ENCODE assay signal across 17 cellular contexts in the genomic region with DNA sequence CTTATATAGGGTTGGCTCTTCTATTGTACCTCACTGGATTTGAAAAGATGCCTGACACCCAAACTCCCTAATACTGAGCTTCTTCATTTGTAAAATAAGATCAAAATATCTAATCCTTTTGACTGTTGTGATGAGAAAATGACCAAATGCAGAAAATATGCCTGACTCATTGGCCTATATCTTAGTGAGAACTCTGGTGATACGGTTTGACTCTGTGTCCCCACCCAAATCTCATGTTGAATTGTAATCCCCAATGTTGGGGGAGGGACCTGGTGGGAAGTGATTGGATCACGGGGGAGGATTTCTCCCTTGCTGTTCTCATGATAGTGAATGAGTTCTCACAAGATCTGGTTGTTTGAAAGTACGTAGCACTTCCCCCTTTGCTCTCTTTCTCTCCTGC.
DNase-seq lines count a peak whose midpoint lies in the region; ATAC-seq and TF ChIP-seq lines count a peak whose summit lies in the region.
"Had no signal": no experiment of that assay in that cellular context is flagged by ENCODE, and none has a peak within 500 bp of the region (broad histone marks: within the 10 kb centered on the region; RNA-seq: fewer than 3 reads in every experiment).

No MANE protein-coding gene starts in this region.

- no peak overlapping the region for H3K4me2 ChIP-seq in smooth muscle cell

- 27% methylated on average over 3 of the region's 3 CpGs for WGBS in smooth muscle cell (ENCODE audit: low lambda C conversion rate)

- no peak overlapping the region for H3K9ac ChIP-seq in smooth muscle cell (ENCODE audit: low read depth)

- TF ChIP-seq CTCF in HFFc6 (IDR thresholded peaks at IDR 0.05) (no peak), VCaP (conservative IDR thresholded peaks at IDR 0.05) (no peak), fibroblast of pulmonary artery (IDR thresholded peaks at IDR 0.05; ENCODE audit: low read length, missing control alignments) (no peak), smooth muscle cell (IDR thresholded peaks at IDR 0.05; ENCODE audit: borderline replicate concordance, insufficient read depth, poor library complexity, severe bottlenecking) (no peak), endothelial cell (IDR thresholded peaks at IDR 0.05; ENCODE audit: unreplicated experiment) (no peak)

- H3F3A ChIP-seq in smooth muscle cell (ENCODE audit: low read depth), result no peaks in the 10 kb centered on the region

- H3K27me3 Mint-ChIP-seq in HFFc6 (ENCODE audit: insufficient read depth) (peaks cover 1% of the 10 kb centered on the region), endothelial cell (ENCODE audit: unreplicated experiment) (peaks cover 3% of the 10 kb centered on the region)
- H3K27me3 Mint-ChIP-seq: activated CD4-positive, alpha-beta memory T cell treated with anti-CD3 and anti-CD28 coated beads for 36 hours had no signal

- H3K36me3 Mint-ChIP-seq in HFFc6 (ENCODE audit: low read depth) (0 out of 2 replicates have a peak, but pooled peaks cover 5% of the 10 kb centered on the region), endothelial cell (ENCODE audit: low read depth, unreplicated experiment) (no peaks in the 10 kb centered on the region)
- H3K36me3 Mint-ChIP-seq: activated CD4-positive, alpha-beta memory T cell treated with anti-CD3 and anti-CD28 coated beads for 36 hours had no signal

- peaks cover 4% of the 10 kb centered on the region for H3K4me1 ChIP-seq in smooth muscle cell (ENCODE audit: low read depth)

- H3K36me3 ChIP-seq in smooth muscle cell (ENCODE audit: low read depth), result no peaks in the 10 kb centered on the region

- H3K27ac Mint-ChIP-seq in HFFc6 (peak overlapping the region; percentile 91), endothelial cell (ENCODE audit: unreplicated experiment) (no peak overlapping the region)
- H3K27ac Mint-ChIP-seq: activated CD4-positive, alpha-beta memory T cell treated with anti-CD3 and anti-CD28 coated beads for 36 hours; activated naive CD8-positive, alpha-beta T cell treated with anti-CD3 and anti-CD28 coated beads, Interleukin-2, amount 50 U/mL, for 24 hours; IgD-negative memory B cell had no signal

- H2AFZ ChIP-seq in smooth muscle cell (ENCODE audit: low read depth), result no peak overlapping the region

- H3K79me2 ChIP-seq in smooth muscle cell (ENCODE audit: low read depth), result no peaks in the 10 kb centered on the region

- H3K4me3 ChIP-seq in fibroblast of pulmonary artery (replicated peaks; ENCODE audit: low read depth, low read length), result no peak overlapping the region
- no peak overlapping the region for H3K4me3 ChIP-seq in smooth muscle cell

- H3K4me1 Mint-ChIP-seq in HFFc6 (ENCODE audit: low read depth) (peaks cover 46% of the 10 kb centered on the region), endothelial cell (ENCODE audit: unreplicated experiment) (peaks cover 30% of the 10 kb centered on the region)
- H3K4me1 Mint-ChIP-seq: activated naive CD8-positive, alpha-beta T cell treated with anti-CD3 and anti-CD28 coated beads, Interleukin-2, amount 50 U/mL, for 24 hours; IgD-negative memory B cell had no signal

- DNase-seq in HFFc6, result peak; percentile 61
- DNase-seq in fibroblast of pulmonary artery (ENCODE audit: low read depth), result peak; percentile 50
- DNase-seq in smooth muscle cell (lab: John Stamatoyannopoulos, UW; ENCODE audit: unreplicated experiment), result no peak
- DNase-seq in retina, result no peak
- no peak for DNase-seq in endothelial cell (ENCODE audit: low spot score)
- no peak for DNase-seq in activated CD4-positive, alpha-beta T cell treated with anti-CD3 and anti-CD28 coated beads, Interleukin-2, amount 50 U/mL, for 1 hour
- DNase-seq: activated CD4-positive, alpha-beta memory T cell treated with anti-CD3 and anti-CD28 coated beads for 36 hours; activated naive CD8-positive, alpha-beta T cell treated with anti-CD3 and anti-CD28 coated beads, Interleukin-2, amount 50 U/mL, for 24 hours; activated T-cell treated with anti-CD3 and anti-CD28 coated beads, Interleukin-2, amount 50 U/mL, for 48 hours; H9; kidney; NCI-H1048; NCI-H2081 treated with DMSO at 0.1 percent for 48 hours; nucleus accumbens had no signal

- no peak for ATAC-seq in HG02885 (IDR thresholded peaks at IDR 0.05; ENCODE audit: poor library complexity, unreplicated experiment)
- ATAC-seq: activated naive CD8-positive, alpha-beta T cell treated with anti-CD3 and anti-CD28 coated beads, Interleukin-2, amount 50 U/mL, for 24 hours had no signal

- H3K4me3 Mint-ChIP-seq in HFFc6, result peak overlapping the region; percentile 50
- H3K4me3 Mint-ChIP-seq in endothelial cell (ENCODE audit: unreplicated experiment), result no peak overlapping the region
- H3K4me3 Mint-ChIP-seq: activated CD4-positive, alpha-beta memory T cell treated with anti-CD3 and anti-CD28 coated beads for 36 hours; activated naive CD8-positive, alpha-beta T cell treated with anti-CD3 and anti-CD28 coated beads, Interleukin-2, amount 50 U/mL, for 24 hours; H9; IgD-negative memory B cell had no signal

- H3K27me3 ChIP-seq in smooth muscle cell (ENCODE audit: low read depth), result no peaks in the 10 kb centered on the region

- H3K9me3 Mint-ChIP-seq in HFFc6 (peaks cover 4% of the 10 kb centered on the region; the same call in 1 of the 2 replicates), endothelial cell (ENCODE audit: unreplicated experiment) (no peaks in the 10 kb centered on the region)
- H3K9me3 Mint-ChIP-seq: activated CD4-positive, alpha-beta memory T cell treated with anti-CD3 and anti-CD28 coated beads for 36 hours; activated naive CD8-positive, alpha-beta T cell treated with anti-CD3 and anti-CD28 coated beads, Interleukin-2, amount 50 U/mL, for 24 hours; H9 had no signal

- no peaks in the 10 kb centered on the region for H3K9me3 ChIP-seq in smooth muscle cell (replicated peaks; ENCODE audit: low read depth)

- H3K27ac ChIP-seq in VCaP (peak overlapping the region; percentile 39; the same call in 1 of the 2 replicates), smooth muscle cell (ENCODE audit: low read depth) (peak overlapping the region; percentile 73)

- no peaks in the 10 kb centered on the region for H4K20me1 ChIP-seq in smooth muscle cell (ENCODE audit: low read depth)

Comparison
In these comparisons a context has a peak if more than half of its experiments do, and no peak if none do; other contexts are left out.
1. DNase-seq: peak in HFFc6 (single experiment) and fibroblast of pulmonary artery (single experiment); none in smooth muscle cell (single experiment), retina (single experiment), endothelial cell (single experiment) and activated CD4-positive, alpha-beta T cell treated with anti-CD3 and anti-CD28 coated beads, Interleukin-2, amount 50 U/mL, for 1 hour (single experiment).